In genomic region chr17:73397278-73397826, GRCh38 we compare ENCODE assay signal across 18 cellular contexts.
A peak's percentile ranks its signal among the peaks of the same experiment; 100 is the strongest.
DNase-seq lines count a peak whose midpoint lies in the region; ATAC-seq, FAIRE-seq and TF ChIP-seq lines count a peak whose summit lies in the region.
"Had no signal": no experiment of that assay in that cellular context is flagged by ENCODE, and none has a peak within 500 bp of the region (broad histone marks: within the 10 kb centered on the region; RNA-seq: fewer than 3 reads in every experiment).

No MANE protein-coding gene starts in this region.

- FAIRE-seq in astrocyte (lab: Jason Lieb, UNC) (no peak), HepG2 (lab: Jason Lieb, UNC) (no peak)
- FAIRE-seq: G401.6, GM12891 had no signal

- peak overlapping the region; percentile 61 for H3K18ac ChIP-seq in neuronal stem cell (ENCODE audit: low read length)

- no peak overlapping the region for H2BK15ac ChIP-seq in neuronal stem cell (ENCODE audit: low read length)

- H2BK5ac ChIP-seq in neuronal stem cell (ENCODE audit: low read length), result peak overlapping the region; percentile 88

- no peaks in the 10 kb centered on the region for H3K79me2 ChIP-seq in astrocyte (ENCODE audit: insufficient read depth, low read length)
- no peaks in the 10 kb centered on the region for H3K79me2 ChIP-seq in HepG2 (ENCODE audit: insufficient read depth, low read length)

- no peak for TF ChIP-seq POLR2A in HepG2 (IDR thresholded peaks at IDR 0.05; ENCODE audit: insufficient read depth in 1 of 2, low read depth in 2 of 2, low read length in 2 of 2)

- H3K9ac ChIP-seq in astrocyte (ENCODE audit: low read length) (no peak overlapping the region), HepG2 (ENCODE audit: insufficient read depth, low read depth, low read length) (no peak overlapping the region), neuronal stem cell (ENCODE audit: low read depth, low read length, poor library complexity) (peak overlapping the region; percentile 54)
- H3K9ac ChIP-seq: BLaER1 treated with 17β-estradiol and CSF1 and Interleukin-3, amounts not matched to agents 10 nM and 100 nM; GM23248 had no signal

- H3K4me1 ChIP-seq in Caco-2 (no peaks in the 10 kb centered on the region), astrocyte (ENCODE audit: insufficient read depth, low read length) (peaks cover 7% of the 10 kb centered on the region), HepG2 (ENCODE audit: insufficient read depth, low read length) (0 out of 2 replicates have a peak, but pooled peaks cover 8% of the 10 kb centered on the region), neuronal stem cell (ENCODE audit: control insufficient read depth in 2 of 2, insufficient read depth in 1 of 2, low read depth in 1 of 2, low read length in 2 of 2) (peaks cover 22 to 36% of the 10 kb centered on the region in 2 donors)
- H3K4me1 ChIP-seq: HAP-1 had no signal

- H3K79me1 ChIP-seq in neuronal stem cell (ENCODE audit: low read depth, low read length), result peaks cover 2% of the 10 kb centered on the region

- POLR2A ChIA-PET in Caco-2 (lab: Charles Lee), result no interaction called here
- POLR2A ChIA-PET in HepG2 (lab: Yijun Ruan, JAX), result no interaction called here

- no peak overlapping the region for H2BK120ac ChIP-seq in neuronal stem cell (ENCODE audit: low read depth, low read length)

- H4K91ac ChIP-seq in neuronal stem cell (ENCODE audit: low read depth, low read length, poor library complexity), result no peak overlapping the region

- H3K36me3 Mint-ChIP-seq in Caco-2 (ENCODE audit: insufficient read depth, unreplicated experiment) (no peaks in the 10 kb centered on the region), astrocyte (ENCODE audit: low read depth, unreplicated experiment) (peaks cover 15% of the 10 kb centered on the region)
- H3K36me3 Mint-ChIP-seq: CD4-positive, CD25-positive, alpha-beta regulatory T cell had no signal

- CTCF ChIA-PET in Caco-2 (lab: Charles Lee) (no interaction called here), HepG2 (lab: Yijun Ruan, JAX; ENCODE audit: low intra/inter-chr PET ratio, low total read pairs) (no interaction called here)

- TF ChIP-seq EP300 in HepG2 (IDR thresholded peaks at IDR 0.05; ENCODE audit: low read depth in 2 of 2, low read length in 2 of 2) (no peak), HepG2 (CRISPR knock-in tag; IDR thresholded peaks at IDR 0.05; ENCODE audit: borderline replicate concordance) (no peak)

- H3K27ac ChIP-seq in astrocyte (ENCODE audit: low read depth, low read length) (no peak overlapping the region), HepG2 (ENCODE audit: extremely low read length, insufficient read depth, low read length) (no peak overlapping the region), neuronal stem cell (replicated peaks; ENCODE audit: low read length) (peak overlapping the region; percentile 52)
- H3K27ac ChIP-seq: BLaER1 treated with 17β-estradiol and CSF1 and Interleukin-3, amounts not matched to agents 10 nM and 100 nM; GM23248 had no signal

- no peaks in the 10 kb centered on the region for H3K27me3 ChIP-seq in Caco-2 (replicated peaks; ENCODE audit: control insufficient read depth, insufficient read depth, low read length)
- peaks cover 4% of the 10 kb centered on the region for H3K27me3 ChIP-seq in astrocyte (ENCODE audit: insufficient read depth, low read length)
- peaks cover 19 to 72% of the 10 kb centered on the region in 2 experiments; a peak in 4 of 5 replicates for H3K27me3 ChIP-seq in HepG2 (ENCODE audit: control insufficient read depth in 1 of 2, insufficient read depth in 2 of 2, low read length in 2 of 2)
- H3K27me3 ChIP-seq in neuronal stem cell (ENCODE audit: control insufficient read depth in 3 of 3, insufficient read depth in 3 of 3, low read depth in 1 of 3, low read length in 3 of 3), result no peaks in the 10 kb centered on the region
- H3K27me3 ChIP-seq: BLaER1 treated with 17β-estradiol and CSF1 and Interleukin-3, amounts not matched to agents 10 nM and 100 nM had no signal

- no peak for ATAC-seq in HepG2
- no peak for ATAC-seq in HG03095 (IDR thresholded peaks at IDR 0.05; ENCODE audit: unreplicated experiment)

- WGBS in HepG2 (ENCODE audit: low lambda C conversion rate), result 25% methylated on average over 14 of the region's 17 CpGs
- WGBS in neuronal stem cell (ENCODE audit: extremely low coverage in 2 of 2, insufficient read length in 2 of 2, insufficient replicate concordance in 1 of 2), 2 donors, result no CpG with 5 or more reads among the region's 17 CpGs

- H2BK12ac ChIP-seq in neuronal stem cell (ENCODE audit: low read length), result no peak overlapping the region

- H3K36me3 ChIP-seq in Caco-2 (ENCODE audit: control insufficient read depth, insufficient read depth, low read length) (no peaks in the 10 kb centered on the region), astrocyte (ENCODE audit: insufficient read depth, low read length) (no peaks in the 10 kb centered on the region), HepG2 (replicated peaks in 1 of 2; ENCODE audit: control insufficient read depth in 1 of 2, insufficient read depth in 2 of 2, low read length in 2 of 2) (no peaks in the 10 kb centered on the region), neuronal stem cell (replicated peaks in 1 of 2; ENCODE audit: control insufficient read depth in 2 of 2, insufficient read depth in 2 of 2, low read length in 2 of 2) (peaks cover 60 to 68% of the 10 kb centered on the region in 2 donors)
- H3K36me3 ChIP-seq: HAP-1 had no signal

- H3K4me2 ChIP-seq in astrocyte (ENCODE audit: low read length), result peak overlapping the region; percentile 11
- H3K4me2 ChIP-seq in HepG2 (ENCODE audit: low read depth, low read length), result no peak overlapping the region
- H3K4me2 ChIP-seq in neuronal stem cell (ENCODE audit: insufficient read depth, low read length, poor library complexity, severe bottlenecking), result no peak overlapping the region
- H3K4me2 ChIP-seq: BLaER1 treated with 17β-estradiol and CSF1 and Interleukin-3, amounts not matched to agents 10 nM and 100 nM had no signal

- H3K27ac Mint-ChIP-seq in Caco-2 (ENCODE audit: unreplicated experiment) (peak overlapping the region; percentile 63), astrocyte (ENCODE audit: unreplicated experiment) (no peak overlapping the region)

- no TSS peak for BruUV-seq in Caco-2 (replicated peaks; lab: Mats Ljungman, UMichigan)
- BruUV-seq in HepG2 (replicated peaks; lab: Mats Ljungman, UMichigan), result no TSS peak

- TF ChIP-seq RAD21 in HepG2 (CRISPR knock-in tag; IDR thresholded peaks at IDR 0.05), result no peak

- H3K4me1 Mint-ChIP-seq in Caco-2 (ENCODE audit: low read depth, unreplicated experiment) (peaks cover 8% of the 10 kb centered on the region), astrocyte (ENCODE audit: low read depth, unreplicated experiment) (peaks cover 2% of the 10 kb centered on the region)
- H3K4me1 Mint-ChIP-seq: CD4-positive, CD25-positive, alpha-beta regulatory T cell had no signal

- no peak overlapping the region for H3K4ac ChIP-seq in neuronal stem cell (ENCODE audit: low read length)

- H3K4me3 Mint-ChIP-seq in Caco-2 (ENCODE audit: unreplicated experiment), result no peak overlapping the region
- no peak overlapping the region for H3K4me3 Mint-ChIP-seq in astrocyte (ENCODE audit: unreplicated experiment)
- H3K4me3 Mint-ChIP-seq: CD4-positive, CD25-positive, alpha-beta regulatory T cell had no signal

- H3K4me3 ChIP-seq in Caco-2 (ENCODE audit: low read depth, low read length), result no peak overlapping the region
- H3K4me3 ChIP-seq in astrocyte (ENCODE audit: insufficient read depth, low read depth, low read length), result no peak overlapping the region
- no peak overlapping the region for H3K4me3 ChIP-seq in HepG2 (replicated peaks in 1 of 3; ENCODE audit: insufficient read depth in 1 of 3, low read depth in 2 of 3, low read length in 3 of 3)
- no peak overlapping the region for H3K4me3 ChIP-seq in neuronal stem cell (ENCODE audit: low read length in 2 of 2)
- H3K4me3 ChIP-seq: BLaER1 treated with 17β-estradiol and CSF1 and Interleukin-3, amounts not matched to agents 10 nM and 100 nM; GM23248; HAP-1 had no signal

- no peak overlapping the region for H4K8ac ChIP-seq in neuronal stem cell (ENCODE audit: low read depth, low read length)

- no peaks in the 10 kb centered on the region for H3K9me3 ChIP-seq in Caco-2
- H3K9me3 ChIP-seq in astrocyte (ENCODE audit: insufficient read depth, low read depth, low read length), result no peaks in the 10 kb centered on the region
- H3K9me3 ChIP-seq in HepG2 (ENCODE audit: low read length), result no peaks in the 10 kb centered on the region
- peaks cover 0 to 2% of the 10 kb centered on the region in 2 donors for H3K9me3 ChIP-seq in neuronal stem cell (replicated peaks in 1 of 2; ENCODE audit: control insufficient read depth in 2 of 2, insufficient read depth in 1 of 2, low read depth in 1 of 2, low read length in 2 of 2)
- H3K9me3 ChIP-seq: BLaER1 treated with 17β-estradiol and CSF1 and Interleukin-3, amounts not matched to agents 10 nM and 100 nM; HAP-1 had no signal

- intact Hi-C loops in Caco-2 (cut with micrococcal nuclease; ENCODE audit: unreplicated experiment), result no loop called here
- intact Hi-C loops in HepG2 (cut with micrococcal nuclease; ENCODE audit: unreplicated experiment), result no loop called here

- in situ Hi-C loops in HepG2 (cut with HindIII; ENCODE audit: extremely low pct_ligation_motif_present, low pct_unique_long_range_greater_than_20kb), result loop anchor here (25.0 kb wide), 1 partner anchor 435 kb away; no protein-coding TSS in a partner anchor

- H4K20me1 ChIP-seq in astrocyte (ENCODE audit: insufficient read depth, low read length) (no peaks in the 10 kb centered on the region), HepG2 (ENCODE audit: insufficient read depth, low read length) (no peaks in the 10 kb centered on the region; the same call in 1 of the 2 replicates)

- no peak overlapping the region for H3K14ac ChIP-seq in neuronal stem cell (ENCODE audit: low read length)

- no peak for TF ChIP-seq CTCF in Caco-2 (IDR thresholded peaks at IDR 0.05; ENCODE audit: insufficient read depth in 1 of 2, low read depth in 1 of 2, low read length in 1 of 2, severe bottlenecking in 1 of 2, unreplicated experiment in 1 of 2)
- TF ChIP-seq CTCF in astrocyte (IDR thresholded peaks at IDR 0.05; ENCODE audit: insufficient read depth, low read depth, low read length), result no peak
- no peak for TF ChIP-seq CTCF in HepG2 (CRISPR knock-in tag; IDR thresholded peaks at IDR 0.05)

- no peaks in the 10 kb centered on the region for H3K9me3 Mint-ChIP-seq in Caco-2 (ENCODE audit: unreplicated experiment)
- H3K9me3 Mint-ChIP-seq in astrocyte (ENCODE audit: unreplicated experiment), result no peaks in the 10 kb centered on the region

- H2AFZ ChIP-seq in astrocyte (ENCODE audit: low read depth, low read length), result no peak overlapping the region
- no peak overlapping the region for H2AFZ ChIP-seq in HepG2 (ENCODE audit: low read length)
- H2AFZ ChIP-seq in neuronal stem cell (ENCODE audit: low read length), result no peak overlapping the region
- H2AFZ ChIP-seq: GM23248 had no signal

- no peak overlapping the region for H3K23ac ChIP-seq in neuronal stem cell (ENCODE audit: low read depth, low read length, poor library complexity)

- H2AK5ac ChIP-seq in neuronal stem cell (ENCODE audit: low read depth, low read length), result no peak overlapping the region

- DNase-seq in Caco-2 (no peak), astrocyte (ENCODE audit: low read depth) (no peak), HepG2 (ENCODE audit: low spot score) (no peak), neuronal stem cell (ENCODE audit: low spot score) (no peak), T-helper 1 cell (no peak), SKM-1 (lab: John Stamatoyannopoulos, UW; ENCODE audit: unreplicated experiment) (no peak)
- DNase-seq in activated naive CD4-positive, alpha-beta T cell treated with Interleukin-2 at 50 U/mL for 16 hours, result no peak
- DNase-seq: ACHN; Calu3; CD4-positive, CD25-positive, alpha-beta regulatory T cell; DMS153; EL; GM23248 had no signal

- H3K27me3 Mint-ChIP-seq in Caco-2 (ENCODE audit: insufficient read depth, unreplicated experiment), result no peaks in the 10 kb centered on the region
- H3K27me3 Mint-ChIP-seq in astrocyte (ENCODE audit: low read depth, unreplicated experiment), result peaks cover 11% of the 10 kb centered on the region
- H3K27me3 Mint-ChIP-seq: CD4-positive, CD25-positive, alpha-beta regulatory T cell had no signal
